1 cellular context compared by ENCODE assay signal in genomic region chr11:18383388-18384156, GRCh38.
TF ChIP-seq lines count a peak whose summit lies in the region.

No MANE protein-coding gene starts in this region.

TF ChIP-seq in H1, 55 proteins besides CTCF, POLR2A, EP300 and RAD21 (continued from another document):
- TF ChIP-seq SAP30 (IDR thresholded peaks at IDR 0.05; ENCODE audit: insufficient read depth, insufficient replicate concordance, low read length) (no peak), USF2 (IDR thresholded peaks at IDR 0.05; ENCODE audit: low read length) (no peak), SP1 (IDR thresholded peaks at IDR 0.05; ENCODE audit: low read depth, low read length) (no peak), BRCA1 (IDR thresholded peaks at IDR 0.05; ENCODE audit: low read depth, low read length) (no peak)
TF ChIP-seq in H1: peak in this region for 0.
